Comparison of ENCODE assay signal across 8 cellular contexts in genomic region chr1:152047954-152048640, GRCh38. TPM values are rescaled to one million over a fixed set of nuclear protein-coding genes. Genes with fewer than 3 reads are reported as not detected.
DNase-seq lines count a peak whose midpoint lies in the region; ATAC-seq, FAIRE-seq and TF ChIP-seq lines count a peak whose summit lies in the region.

No MANE protein-coding gene starts in this region.

- intact Hi-C loops in body of pancreas (cut with DNase I): no loop called here

- peaks cover 8% of the 10 kb centered on the region for H3K27me3 ChIP-seq in HAP-1 (ENCODE audit: low read depth)
- no peaks in the 10 kb centered on the region for H3K27me3 ChIP-seq in body of pancreas
- peaks cover 4% of the 10 kb centered on the region for H3K27me3 ChIP-seq in iPS-20b (ENCODE audit: insufficient read depth, low read length)

- H3K4me3 ChIP-seq in HAP-1 (no peak overlapping the region), body of pancreas (no peak overlapping the region), iPS-20b (ENCODE audit: low read length) (peak overlapping the region; percentile 41), skin epidermis (peak overlapping the region in 4 of 7 experiments; percentile 3 to 18 (median 13))

- ATAC-seq in body of pancreas: peak; percentile 77

- peak overlapping the region; percentile 94 to 99 (median 98) for H3K27ac ChIP-seq in body of pancreas
- H3K27ac ChIP-seq in iPS-20b (ENCODE audit: low read length): peak overlapping the region; percentile 59
- peak overlapping the region; percentile 75 to 98 (median 94) for H3K27ac ChIP-seq in skin epidermis

- DNase-seq in HAP-1 (ENCODE audit: low spot score in 2 of 2) (peak; percentile 86 to 89), M059J (ENCODE audit: low read depth) (peak; percentile 100), body of pancreas (peak; percentile 79 to 94 (median 89)), cerebellar nuclear complex (lab: John Stamatoyannopoulos, UW) (no peak)

- peak; percentile 94 for FAIRE-seq in TTC549 (lab: Jason Lieb, UNC)

- H3K36me3 ChIP-seq in HAP-1 (replicated peaks) (no peaks in the 10 kb centered on the region), body of pancreas (replicated peaks in 1 of 2; ENCODE audit: insufficient read depth in 1 of 2, low read depth in 2 of 2) (no peaks in the 10 kb centered on the region), iPS-20b (ENCODE audit: insufficient read depth, low read depth, low read length) (no peaks in the 10 kb centered on the region)

- WGBS in body of pancreas, 2 donors: 1 to 2% methylated on average over 10 to 13 of the region's 13 CpGs

- no peaks in the 10 kb centered on the region for H3K9me3 ChIP-seq in HAP-1
- no peaks in the 10 kb centered on the region for H3K9me3 ChIP-seq in body of pancreas
- no peaks in the 10 kb centered on the region for H3K9me3 ChIP-seq in iPS-20b (ENCODE audit: insufficient read depth, low read depth, low read length)

- peak overlapping the region; percentile 73; the same call in 1 of the 2 replicates for H3K9ac ChIP-seq in iPS-20b (ENCODE audit: low read depth, low read length)

- in situ Hi-C loops in HAP-1 (cut with MboI; ENCODE audit: low sequenced_read_pairs): no loop called here

- H3K4me1 ChIP-seq in HAP-1 (peaks cover 19% of the 10 kb centered on the region), body of pancreas (peaks cover 24% of the 10 kb centered on the region), iPS-20b (ENCODE audit: insufficient read depth, low read length) (peaks cover 33% of the 10 kb centered on the region)

- peak in 6 of 7 experiments; percentile 17 to 62 (median 46) for TF ChIP-seq CTCF in body of pancreas (IDR thresholded peaks at IDR 0.05)

- TF ChIP-seq POLR2A in GM10847 (IDR thresholded peaks at IDR 0.05; ENCODE audit: extremely low read depth, insufficient read length) (peak; percentile 56), body of pancreas (IDR thresholded peaks at IDR 0.05) (peak; percentile 45 to 87 (median 81))

RNA-seq across cellular contexts. Expression of gene S100A11, which starts 11.3 kb away (rescaled TPM):
- total RNA-seq in M059J (2014; rRNA removed; shearing (Covaris generic)): 784 and 824 TPM in 2 replicates
- total RNA-seq in body of pancreas: 100 to 1,000 TPM in 1 of 2 donors, 10 to 100 TPM in 1; 76.1 to 101 TPM

RNA-seq across cellular contexts. Expression of gene TCHHL1, which starts 40.8 kb away (rescaled TPM):
- total RNA-seq in M059J (2014; rRNA removed; shearing (Covaris generic)): not detected in 2 replicates
- not detected for total RNA-seq in body of pancreas

RNA-seq across cellular contexts. Expression of gene S100A10, which starts 54.4 kb away (rescaled TPM):
- total RNA-seq in M059J (2014; rRNA removed; shearing (Covaris generic)): 120 and 154 TPM in 2 replicates
- total RNA-seq in body of pancreas: 100 to 1,000 TPM in 1 of 2 donors, 10 to 100 TPM in 1; 40.7 to 105 TPM

Comparison
In these comparisons a context has a peak if more than half of its experiments do, and no peak if none do; other contexts are left out.
1. DNase-seq: peak in HAP-1 (2 of 2), M059J (single experiment) and body of pancreas (4 of 4); none in cerebellar nuclear complex (0 of 2).
2. H3K4me3 ChIP-seq: peak in iPS-20b (single experiment) and skin epidermis (4 of 7); none in HAP-1 (single experiment) and body of pancreas (0 of 2).
3. Peak in every context shown above with its lines, with median percentiles within 50 percentile points of each other: H3K27ac ChIP-seq.